ENCODE assay signal across 8 cellular contexts in genomic region chr11:65915101-65915820, GRCh38. TPM values are rescaled to one million over a fixed set of nuclear protein-coding genes. Genes with fewer than 3 reads are reported as not detected.
DNase-seq lines count a peak whose midpoint lies in the region; ATAC-seq and TF ChIP-seq lines count a peak whose summit lies in the region.

No MANE protein-coding gene starts in this region.

- intact Hi-C loops in esophagus squamous epithelium (cut with DNase I) (no loop called here), lower leg skin (cut with DNase I; ENCODE audit: low total_unique reads) (no loop called here)

- H3K4me2 ChIP-seq in skeletal muscle satellite cell (ENCODE audit: low read length): peak overlapping the region; percentile 74

- TF ChIP-seq CTCF in Peyer's patch (IDR thresholded peaks at IDR 0.05) (no peak), esophagus squamous epithelium (IDR thresholded peaks at IDR 0.05) (no peak), lower leg skin (IDR thresholded peaks at IDR 0.05) (no peak)

- no peak for TF ChIP-seq POLR2A in Peyer's patch (IDR thresholded peaks at IDR 0.05)
- no peak for TF ChIP-seq POLR2A in esophagus squamous epithelium (IDR thresholded peaks at IDR 0.05)
- TF ChIP-seq POLR2A in lower leg skin (IDR thresholded peaks at IDR 0.05): no peak

- peak; percentile 20 for DNase-seq in GM03348 (ENCODE audit: low spot score)
- no peak for DNase-seq in Peyer's patch
- DNase-seq in esophagus squamous epithelium (lab: John Stamatoyannopoulos, UW): no peak
- DNase-seq in NCI-H1092 (lab: John Stamatoyannopoulos, UW): no peak
- DNase-seq in lower leg skin (ENCODE audit: low spot score in 2 of 2): no peak
- no peak for DNase-seq in islet precursor cell

- no peak for ATAC-seq in GM19324 (IDR thresholded peaks at IDR 0.05; ENCODE audit: low FRiP score, unreplicated experiment)

- H3K36me3 ChIP-seq in Peyer's patch: no peaks in the 10 kb centered on the region
- H3K36me3 ChIP-seq in esophagus squamous epithelium: peaks cover 0 to 9% (median 0%) of the 10 kb centered on the region in 3 donors
- H3K36me3 ChIP-seq in skeletal muscle satellite cell (ENCODE audit: insufficient read depth, low read length): peaks cover 18% of the 10 kb centered on the region

- H3K9me3 ChIP-seq in Peyer's patch: no peaks in the 10 kb centered on the region
- H3K9me3 ChIP-seq in esophagus squamous epithelium: no peaks in the 10 kb centered on the region
- no peaks in the 10 kb centered on the region for H3K9me3 ChIP-seq in skeletal muscle satellite cell (replicated peaks; ENCODE audit: low read length)

- 42 to 43% methylated on average over 7 to 8 of the region's 10 CpGs for WGBS in esophagus squamous epithelium, 2 donors
- WGBS in lower leg skin, 2 donors: 34 to 36% methylated on average over 10 of the region's 10 CpGs

- H3K4me3 ChIP-seq in Peyer's patch: no peak overlapping the region
- H3K4me3 ChIP-seq in esophagus squamous epithelium: peak overlapping the region in 2 of 4 donors; percentile 1 to 6
- H3K4me3 ChIP-seq in skeletal muscle satellite cell (ENCODE audit: low read length): peak overlapping the region; percentile 42
- H3K4me3 ChIP-seq in lower leg skin (ENCODE audit: low read depth, poor library complexity, severe bottlenecking): no peak overlapping the region

- H3K4me1 ChIP-seq in Peyer's patch (peaks cover 2 to 43% (median 16%) of the 10 kb centered on the region in 4 donors), esophagus squamous epithelium (peaks cover 54 to 82% (median 61%) of the 10 kb centered on the region in 3 donors), skeletal muscle satellite cell (ENCODE audit: control insufficient read depth, insufficient read depth, low read length) (peaks cover 79% of the 10 kb centered on the region)

- H3K27me3 ChIP-seq in Peyer's patch: no peaks in the 10 kb centered on the region
- H3K27me3 ChIP-seq in esophagus squamous epithelium: no peaks in the 10 kb centered on the region
- H3K27me3 ChIP-seq in skeletal muscle satellite cell (ENCODE audit: control insufficient read depth, insufficient read depth, low read length): no peaks in the 10 kb centered on the region

- H3K9ac ChIP-seq in skeletal muscle satellite cell (ENCODE audit: low read depth, low read length): peak overlapping the region; percentile 79

- H3K27ac ChIP-seq in Peyer's patch (peak overlapping the region; percentile 60 to 81 (median 70)), esophagus squamous epithelium (peak overlapping the region; percentile 94 to 99 (median 98))

RNA-seq across cellular contexts. Expression of gene C11orf68, which starts 3.6 kb away (rescaled TPM):
- total RNA-seq in Peyer's patch: 10 to 100 TPM in 2 of 4 donors, 1 to 10 TPM in 2; 8.3 to 20.6 (median 12.1) TPM
- total RNA-seq in esophagus squamous epithelium: 10 to 100 TPM in 2 of 4 donors, 1 to 10 TPM in 2; 5.8 to 15.6 (median 10.6) TPM
- 29.7 and 48.3 TPM in 2 replicates for total RNA-seq in skeletal muscle satellite cell (2012; rRNA removed)
- total RNA-seq in lower leg skin: 10 to 100 TPM; 21.2 to 32.8 (median 26.5) TPM

RNA-seq across cellular contexts. Expression of gene DRAP1, which starts 4.0 kb away (rescaled TPM):
- total RNA-seq in Peyer's patch (100 to 1,000 TPM in 1 of 4 donors, 10 to 100 TPM in 3; 32.6 to 112 (median 57.5) TPM), esophagus squamous epithelium (100 to 1,000 TPM in 1 of 4 donors, 10 to 100 TPM in 3; 69.6 to 138 (median 76.8) TPM), lower leg skin (100 to 1,000 TPM in 2 of 4 donors, 10 to 100 TPM in 2; 81.5 to 152 (median 107) TPM)
- total RNA-seq in skeletal muscle satellite cell (2012; rRNA removed): 479 and 497 TPM in 2 replicates

RNA-seq across cellular contexts. Expression of gene FOSL1, which starts 15.1 kb away (rescaled TPM):
- total RNA-seq in Peyer's patch (1 to 10 TPM in 3 of 4 donors, not detected in 1; 1.5 to 7.4 (median 1.7) TPM), esophagus squamous epithelium (10 to 100 TPM; 11.9 to 72.7 (median 35.6) TPM), lower leg skin (1 to 10 TPM; 2.4 to 7.5 (median 5.3) TPM)
- 65.9 and 97.2 TPM in 2 replicates for total RNA-seq in skeletal muscle satellite cell (2012; rRNA removed)

RNA-seq across cellular contexts. Expression of gene CCDC85B, which starts 24.8 kb away (rescaled TPM):
- total RNA-seq in Peyer's patch (10 to 100 TPM in 1 of 4 donors, 1 to 10 TPM in 3; 3.5 to 12.4 (median 7.4) TPM), esophagus squamous epithelium (10 to 100 TPM; 16.0 to 34.3 (median 28.0) TPM), lower leg skin (10 to 100 TPM; 44.9 to 61.0 (median 53.1) TPM)
- total RNA-seq in skeletal muscle satellite cell (2012; rRNA removed): 48.1 and 61.1 TPM in 2 replicates

RNA-seq across cellular contexts. Expression of gene FIBP, which starts 27.0 kb away (rescaled TPM):
- total RNA-seq in Peyer's patch (100 to 1,000 TPM; 100 to 173 (median 122) TPM), esophagus squamous epithelium (10 to 100 TPM; 35.7 to 60.1 (median 38.4) TPM), lower leg skin (100 to 1,000 TPM in 2 of 4 donors, 10 to 100 TPM in 2; 69.4 to 103 (median 86.2) TPM)
- 173 and 237 TPM in 2 replicates for total RNA-seq in skeletal muscle satellite cell (2012; rRNA removed)
